In genomic region chr7:158614695-158615094, GRCh38 we compare ENCODE assay signal across 24 cellular contexts. TPM values are rescaled to one million over a fixed set of nuclear protein-coding genes. Genes with fewer than 3 reads are reported as not detected.
DNase-seq lines count a peak whose midpoint lies in the region; ATAC-seq and TF ChIP-seq lines count a peak whose summit lies in the region.
"Had no signal": no experiment of that assay in that cellular context is flagged by ENCODE, and none has a peak within 500 bp of the region (broad histone marks: within the 10 kb centered on the region; RNA-seq: fewer than 3 reads in every experiment).

No MANE protein-coding gene starts in this region.

- H3K4me3 ChIP-seq in AG04450 (ENCODE audit: low read depth, low read length) (no peak overlapping the region), brain microvascular endothelial cell (ENCODE audit: low read depth, low read length) (no peak overlapping the region)
- H3K4me3 ChIP-seq: A549, ascending aorta, esophagus muscularis mucosa, GM23338, MG63, ovary, upper lobe of left lung had no signal

- in situ Hi-C loops in brain microvascular endothelial cell (cut with HindIII; ENCODE audit: low pct_ligation_motif_present, low sequenced_read_pairs) = no loop called here

- no peak for TF ChIP-seq CTCF in AG04450 (IDR thresholded peaks at IDR 0.05; ENCODE audit: low read depth, low read length)
- no peak for TF ChIP-seq CTCF in brain microvascular endothelial cell (IDR thresholded peaks at IDR 0.05; ENCODE audit: low read depth, low read length, missing control alignments)

- POLR2A ChIA-PET in AG04450 (lab: Yijun Ruan, JAX) = interaction anchor here (0.8 kb wide), 1 partner anchor 11 kb away, joined by 3 read pairs; no protein-coding TSS in a partner anchor

- H3K27me3 ChIP-seq in AG04450 (ENCODE audit: control insufficient read depth, insufficient read depth, low read length) (no peaks in the 10 kb centered on the region), brain microvascular endothelial cell (replicated peaks) (no peaks in the 10 kb centered on the region)
- H3K27me3 ChIP-seq: ascending aorta, esophagus muscularis mucosa, MG63, ovary, upper lobe of left lung had no signal

- H3K27ac ChIP-seq in AG04450 (ENCODE audit: low read depth, low read length) = no peak overlapping the region
- no peak overlapping the region for H3K27ac ChIP-seq in brain microvascular endothelial cell
- H3K27ac ChIP-seq: A549, ascending aorta, esophagus muscularis mucosa, ovary, upper lobe of left lung had no signal

- peaks cover 21% of the 10 kb centered on the region for H3K4me1 Mint-ChIP-seq in stimulated activated naive CD8-positive, alpha-beta T cell treated with anti-CD3 and anti-CD28 coated beads, Interleukin-15, amount 100 ng/mL, for 72 hours

- ATAC-seq in stimulated activated naive CD8-positive, alpha-beta T cell treated with anti-CD3 and anti-CD28 coated beads, Interleukin-15, amount 100 ng/mL, for 72 hours = no peak
- ATAC-seq: A549; activated CD8-positive, alpha-beta memory T cell treated with anti-CD3 and anti-CD28 coated beads, Interleukin-2, amount 10 ng/mL, durations not matched to agents 7 days and 5 days; GM23338; left cardiac atrium had no signal

- no peaks in the 10 kb centered on the region for H3K27me3 Mint-ChIP-seq in stimulated activated naive CD8-positive, alpha-beta T cell treated with anti-CD3 and anti-CD28 coated beads, Interleukin-15, amount 100 ng/mL, for 72 hours
- H3K27me3 Mint-ChIP-seq: activated CD8-positive, alpha-beta memory T cell treated with anti-CD3 and anti-CD28 coated beads, Interleukin-2, amount 10 ng/mL, durations not matched to agents 7 days and 5 days had no signal

- CTCF ChIA-PET in AG04450 (lab: Charles Lee) = no interaction called here

- no peaks in the 10 kb centered on the region for H3K9me3 Mint-ChIP-seq in stimulated activated naive CD8-positive, alpha-beta T cell treated with anti-CD3 and anti-CD28 coated beads, Interleukin-15, amount 100 ng/mL, for 72 hours
- H3K9me3 Mint-ChIP-seq: GM23338 had no signal

- H3K36me3 ChIP-seq in brain microvascular endothelial cell (replicated peaks) = no peaks in the 10 kb centered on the region
- H3K36me3 ChIP-seq: ascending aorta, esophagus muscularis mucosa, MG63, ovary, upper lobe of left lung had no signal

- H3K27ac Mint-ChIP-seq in stimulated activated naive CD8-positive, alpha-beta T cell treated with anti-CD3 and anti-CD28 coated beads, Interleukin-15, amount 100 ng/mL, for 72 hours = no peak overlapping the region
- H3K27ac Mint-ChIP-seq: activated CD8-positive, alpha-beta memory T cell treated with anti-CD3 and anti-CD28 coated beads, Interleukin-2, amount 10 ng/mL, durations not matched to agents 7 days and 5 days; GM23338 had no signal

- DNase-seq in AG04450 (ENCODE audit: low read depth, low spot score) (peak; percentile 6), HCEC 1CT (peak; percentile 52), brain microvascular endothelial cell (peak; percentile 46), hepatic stellate cell (ENCODE audit: low spot score) (peak; percentile 76), NCI-H2107 treated with DMSO at 0.1 percent for 48 hours (lab: John Stamatoyannopoulos, UW; ENCODE audit: unreplicated experiment) (no peak), NCI-H1048 (lab: John Stamatoyannopoulos, UW) (no peak), NOMO-1 treated with DMSO at 0.1 percent for 48 hours (lab: John Stamatoyannopoulos, UW; ENCODE audit: unreplicated experiment) (no peak)
- DNase-seq in stimulated activated naive CD8-positive, alpha-beta T cell treated with anti-CD3 and anti-CD28 coated beads, Interleukin-15, amount 100 ng/mL, for 72 hours = no peak
- DNase-seq: activated CD8-positive, alpha-beta memory T cell treated with anti-CD3 and anti-CD28 coated beads, Interleukin-2, amount 10 ng/mL, durations not matched to agents 7 days and 5 days; activated effector memory CD4-positive, alpha-beta T cell treated with anti-CD3 and anti-CD28 coated beads, Interleukin-2, amount 50 U/mL, for 16 hours; GDM1; hypothalamus; left cardiac atrium; MG63; NCI-H1694 treated with DMSO at 0.1 percent for 48 hours; NCI-H446 treated with DMSO at 0.1 percent for 48 hours; ovary; SHP77 treated with DMSO at 0.1 percent for 48 hours; stimulated activated naive CD4-positive, alpha-beta T cell; upper lobe of left lung had no signal

- H3K4me3 Mint-ChIP-seq in stimulated activated naive CD8-positive, alpha-beta T cell treated with anti-CD3 and anti-CD28 coated beads, Interleukin-15, amount 100 ng/mL, for 72 hours = no peak overlapping the region
- H3K4me3 Mint-ChIP-seq: activated CD8-positive, alpha-beta memory T cell treated with anti-CD3 and anti-CD28 coated beads, Interleukin-2, amount 10 ng/mL, durations not matched to agents 7 days and 5 days; GM23338 had no signal

- no peaks in the 10 kb centered on the region for H3K9me3 ChIP-seq in AG04450 (ENCODE audit: control insufficient read depth, insufficient read depth, low read length)
- H3K9me3 ChIP-seq: A549, ascending aorta, esophagus muscularis mucosa, MG63, ovary, upper lobe of left lung had no signal

RNA-seq across cellular contexts. Expression of gene PTPRN2, which starts 27.1 kb away (rescaled TPM):
- 0.02 and 0.04 TPM in 2 replicates for polyA plus RNA-seq in AG04450 (2011; rRNA removed)
- polyA minus RNA-seq in AG04450 (2011; rRNA and poly(A)+ RNA removed) = 0.09 TPM in 1 of 2 replicates, not detected in the other

Comparison
In these comparisons a context has a peak if more than half of its experiments do, and no peak if none do; other contexts are left out.
1. DNase-seq: peak in AG04450 (single experiment), HCEC 1CT (single experiment), brain microvascular endothelial cell (single experiment) and hepatic stellate cell (single experiment); none in NCI-H2107 treated with DMSO at 0.1 percent for 48 hours (single experiment), stimulated activated naive CD8-positive, alpha-beta T cell treated with anti-CD3 and anti-CD28 coated beads, Interleukin-15, amount 100 ng/mL, for 72 hours (0 of 2), NCI-H1048 (single experiment) and NOMO-1 treated with DMSO at 0.1 percent for 48 hours (single experiment).